In genomic region chr19:41588497-41589209, GRCh38 we compare ENCODE assay signal across 12 cellular contexts. TPM values are rescaled to one million over a fixed set of nuclear protein-coding genes. Genes with fewer than 3 reads are reported as not detected.
DNase-seq lines count a peak whose midpoint lies in the region; ATAC-seq and TF ChIP-seq lines count a peak whose summit lies in the region.
"Had no signal": no experiment of that assay in that cellular context is flagged by ENCODE, and none has a peak within 500 bp of the region (broad histone marks: within the 10 kb centered on the region; RNA-seq: fewer than 3 reads in every experiment).

No MANE protein-coding gene starts in this region.

- ATAC-seq in left lung (peak; percentile 76), HG03025 (IDR thresholded peaks at IDR 0.05; ENCODE audit: low FRiP score, unreplicated experiment) (no peak)
- ATAC-seq: stimulated activated memory B cell treated with anti-CD40 and anti-IgM and Interleukin-4, amounts not matched to agents 10 μg/mL and 1 μg/mL and 100 μg/mL, for 72 hours had no signal

- peaks cover 0 to 24% of the 10 kb centered on the region in 2 donors for H3K27me3 ChIP-seq in left lung

- TF ChIP-seq POLR2A in erythroblast (IDR thresholded peaks at IDR 0.05; ENCODE audit: low read length), result no peak

- peaks cover 0 to 38% of the 10 kb centered on the region in 2 donors for H3K36me3 ChIP-seq in left lung

- no peak overlapping the region for H3K27ac ChIP-seq in left lung

- TF ChIP-seq CTCF in astrocyte of the cerebellum (IDR thresholded peaks at IDR 0.05; ENCODE audit: low read depth, low read length, missing control alignments) (no peak), left lung (IDR thresholded peaks at IDR 0.05) (no peak)

- no peak overlapping the region for H3K4me3 ChIP-seq in astrocyte of the cerebellum (ENCODE audit: low read depth, low read length)
- no peak overlapping the region for H3K4me3 ChIP-seq in left lung

- peak; percentile 60 for DNase-seq in GM03348 (ENCODE audit: low spot score)
- peak; percentile 17 for DNase-seq in LHCN-M2 (ENCODE audit: low read depth)
- peak; percentile 9 for DNase-seq in astrocyte of the cerebellum (ENCODE audit: low read depth)
- DNase-seq in left lung, result no peak
- DNase-seq in NCI-H446 (lab: John Stamatoyannopoulos, UW), result no peak
- no peak for DNase-seq in erythroblast (lab: John Stamatoyannopoulos, UW)
- no peak for DNase-seq in NCI-H2107 (lab: John Stamatoyannopoulos, UW)
- DNase-seq: activated naive CD4-positive, alpha-beta T cell treated with Interleukin-2 at 50 U/mL for 16 hours; H9 had no signal

- H3K9me3 ChIP-seq in left lung, result peaks cover 0 to 1% of the 10 kb centered on the region in 2 donors

- H3K4me1 ChIP-seq in left lung, result no peaks in the 10 kb centered on the region

- intact Hi-C loops in left lung (cut with DNase I), result no loop called here

- in situ Hi-C loops in astrocyte of the cerebellum (cut with HindIII; ENCODE audit: low sequenced_read_pairs), result no loop called here

RNA-seq across cellular contexts. Expression of gene CEACAM21, which starts 12.7 kb away (rescaled TPM):
- not detected in 2 replicates for total RNA-seq in LHCN-M2 (2014; rRNA removed)
- not detected for polyA plus RNA-seq in LHCN-M2 (2012)
- total RNA-seq in left lung, result 1 to 10 TPM; 4.8 to 6.3 TPM
- total RNA-seq: H9 had no signal

RNA-seq across cellular contexts. Expression of gene CEACAM4, which starts 38.2 kb away (rescaled TPM):
- not detected in 2 replicates for total RNA-seq in LHCN-M2 (2014; rRNA removed)
- polyA plus RNA-seq in LHCN-M2 (2012), result not detected
- total RNA-seq in left lung, result 10 to 100 TPM in 1 of 2 donors, 1 to 10 TPM in 1; 2.7 to 13.7 TPM
- total RNA-seq: H9 had no signal
- polyA plus RNA-seq: IgD-negative memory B cell had no signal

Comparison
In these comparisons a context has a peak if more than half of its experiments do, and no peak if none do; other contexts are left out.
1. DNase-seq: peak in GM03348 (single experiment), LHCN-M2 (single experiment) and astrocyte of the cerebellum (single experiment); none in left lung (0 of 2), NCI-H446 (0 of 2), erythroblast (0 of 2) and NCI-H2107 (single experiment).